ENCODE assay signal across 7 cellular contexts in the genomic region with DNA sequence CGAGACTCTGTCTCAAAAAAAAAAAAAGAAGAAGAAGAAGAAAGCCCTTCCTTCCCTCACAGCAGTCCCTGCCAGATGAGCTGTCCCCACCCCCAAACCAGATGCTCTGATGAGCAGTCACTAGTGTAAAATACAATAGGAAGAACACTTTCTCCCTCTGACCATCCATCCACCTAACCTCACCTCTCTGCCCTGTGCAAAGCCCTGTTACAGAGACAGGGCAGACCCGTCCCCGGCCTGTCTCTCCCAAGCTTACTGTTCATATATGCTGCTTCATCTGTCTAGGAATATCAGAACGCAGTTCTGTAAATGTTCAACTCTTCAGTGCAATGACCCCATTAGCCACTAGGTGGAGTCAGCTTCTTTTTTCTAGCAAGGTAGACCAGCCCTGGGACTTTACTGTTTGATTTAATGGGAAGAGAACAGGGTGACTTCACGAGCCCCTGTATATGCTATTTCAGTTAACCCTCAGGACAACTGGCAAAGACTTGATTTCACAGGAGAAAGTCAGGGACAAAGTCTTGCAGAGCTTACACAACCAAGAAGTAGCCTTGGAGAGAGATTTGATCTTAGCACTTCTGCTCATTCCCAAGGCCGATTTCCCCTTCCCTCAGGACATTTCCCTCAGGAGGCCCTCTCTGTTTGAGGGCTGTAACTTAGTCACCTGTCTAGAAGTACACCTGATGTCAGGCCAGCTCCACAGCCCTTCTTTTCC. TPM values are rescaled to one million over a fixed set of nuclear protein-coding genes. Genes with fewer than 3 reads are reported as not detected.
DNase-seq lines count a peak whose midpoint lies in the region; ATAC-seq, FAIRE-seq and TF ChIP-seq lines count a peak whose summit lies in the region.

No MANE protein-coding gene starts in this region.

- no peaks in the 10 kb centered on the region for H3K79me2 ChIP-seq in HepG2 (ENCODE audit: insufficient read depth, low read length)

- H4K20me1 ChIP-seq in HepG2 (ENCODE audit: insufficient read depth, low read length): no peaks in the 10 kb centered on the region

- no peak overlapping the region for H3K9ac ChIP-seq in HepG2 (ENCODE audit: insufficient read depth, low read depth, low read length)

- no peak overlapping the region for H3K27ac ChIP-seq in HepG2 (ENCODE audit: extremely low read length, insufficient read depth, low read length)

- TF ChIP-seq CTCF in GM12874 (IDR thresholded peaks at IDR 0.05; ENCODE audit: insufficient read depth, low read depth, low read length) (peak; percentile 84), chondrocyte (IDR thresholded peaks at IDR 0.05) (peak; percentile 93), HepG2 (CRISPR knock-in tag; IDR thresholded peaks at IDR 0.05) (peak; percentile 87)

- peak overlapping the region; percentile 82 for H3K27ac Mint-ChIP-seq in chondrocyte (ENCODE audit: unreplicated experiment)

- H3K4me1 Mint-ChIP-seq in chondrocyte (ENCODE audit: low read depth): peaks cover 10% of the 10 kb centered on the region

- H3K36me3 Mint-ChIP-seq in chondrocyte (ENCODE audit: low read depth): peaks cover 2% of the 10 kb centered on the region

- H3K36me3 ChIP-seq in HepG2 (replicated peaks in 1 of 2; ENCODE audit: control insufficient read depth in 1 of 2, insufficient read depth in 2 of 2, low read length in 2 of 2): no peaks in the 10 kb centered on the region

- H3K27me3 ChIP-seq in HepG2 (ENCODE audit: control insufficient read depth in 1 of 2, insufficient read depth in 2 of 2, low read length in 2 of 2): no peaks in the 10 kb centered on the region

- no peaks in the 10 kb centered on the region for H3K27me3 Mint-ChIP-seq in chondrocyte (ENCODE audit: low read depth)

- TF ChIP-seq POLR2A in HepG2 (IDR thresholded peaks at IDR 0.05; ENCODE audit: insufficient read depth in 1 of 2, low read depth in 2 of 2, low read length in 2 of 2): no peak

- no peaks in the 10 kb centered on the region for H3K9me3 Mint-ChIP-seq in chondrocyte (ENCODE audit: low read depth)

- intact Hi-C loops in HepG2 (cut with micrococcal nuclease; ENCODE audit: unreplicated experiment): loop anchor here (1.0 kb wide), 1 partner anchor 40 kb away; no protein-coding TSS in a partner anchor

- POLR2A ChIA-PET in HepG2 (lab: Yijun Ruan, JAX): interaction anchor here (0.9 to 13.3 kb wide), 6 partner anchors 15 to 43 kb away, joined by 3 to 119 read pairs (median 4); a partner anchor contains a TSS

- no peak overlapping the region for H3K4me3 ChIP-seq in HepG2 (replicated peaks in 1 of 3; ENCODE audit: insufficient read depth in 1 of 3, low read depth in 2 of 3, low read length in 3 of 3)

- ATAC-seq in HG03108 (IDR thresholded peaks at IDR 0.05; ENCODE audit: unreplicated experiment): peak; percentile 60
- ATAC-seq in HepG2: peak; percentile 91

- DNase-seq in NCI-H446 treated with DMSO at 0.1 percent for 48 hours (lab: John Stamatoyannopoulos, UW) (peak; percentile 62), chondrocyte (ENCODE audit: low spot score) (no peak), HepG2 (ENCODE audit: low spot score) (peak; percentile 86)
- DNase-seq in activated CD4-positive, CD25-positive, alpha-beta regulatory T cell treated with anti-CD3 and anti-CD28 coated beads, Interleukin-2, amount 50 U/mL, for 72 hours: peak; percentile 55
- DNase-seq in stimulated activated CD4-positive, alpha-beta T cell treated with anti-CD3 and anti-CD28 coated beads, TNF-alpha, amount 100 ng/mL, for 24 hours (ENCODE audit: low read depth in 3 of 3): peak; percentile 25 to 68 (median 45)

- no peak for TF ChIP-seq EP300 in HepG2 (IDR thresholded peaks at IDR 0.05; ENCODE audit: low read depth in 2 of 2, low read length in 2 of 2)
- TF ChIP-seq EP300 in HepG2 (CRISPR knock-in tag; IDR thresholded peaks at IDR 0.05; ENCODE audit: borderline replicate concordance): no peak

- CTCF ChIA-PET in HepG2 (lab: Yijun Ruan, JAX; ENCODE audit: low intra/inter-chr PET ratio, low total read pairs): interaction anchor here (2.1 to 2.4 kb wide), 2 partner anchors 37 to 41 kb away, joined by 12 to 54 read pairs; no protein-coding TSS in a partner anchor

- FAIRE-seq in HepG2 (lab: Jason Lieb, UNC): peak; percentile 94

- TF ChIP-seq RAD21 in HepG2 (CRISPR knock-in tag; IDR thresholded peaks at IDR 0.05): peak; percentile 73

- H2AFZ ChIP-seq in HepG2 (ENCODE audit: low read length): no peak overlapping the region

- in situ Hi-C loops in HepG2 (cut with HindIII; ENCODE audit: extremely low pct_ligation_motif_present, low pct_unique_long_range_greater_than_20kb): loop anchor here (5.0 kb wide), 1 partner anchor 40 kb away; no protein-coding TSS in a partner anchor

- H3K4me2 ChIP-seq in HepG2 (ENCODE audit: low read depth, low read length): peak overlapping the region; percentile 37; the same call in 1 of the 2 replicates

- no peaks in the 10 kb centered on the region for H3K9me3 ChIP-seq in HepG2 (ENCODE audit: low read length)

- WGBS in HepG2 (ENCODE audit: low lambda C conversion rate): 25% methylated on average over 6 of the region's 6 CpGs

- no TSS peak for BruUV-seq in HepG2 (replicated peaks; lab: Mats Ljungman, UMichigan)

- H3K4me3 Mint-ChIP-seq in chondrocyte (ENCODE audit: unreplicated experiment): peak overlapping the region; percentile 42

- H3K4me1 ChIP-seq in HepG2 (ENCODE audit: insufficient read depth, low read length): peaks cover 16% of the 10 kb centered on the region

TF ChIP-seq in HepG2, 621 proteins besides CTCF, POLR2A, EP300 and RAD21 (continues in another document):
- TF ChIP-seq BCL6 (CRISPR knock-in tag; IDR thresholded peaks at IDR 0.05) (peak; percentile 61), ATRX (CRISPR knock-in tag; IDR thresholded peaks at IDR 0.05; ENCODE audit: borderline replicate concordance) (no peak), RXRB (CRISPR knock-in tag; IDR thresholded peaks at IDR 0.05; ENCODE audit: borderline replicate concordance) (peak; percentile 11; the same call in 1 of the 2 replicates), STAG1 (CRISPR knock-in tag; IDR thresholded peaks at IDR 0.05) (peak; percentile 87), REPIN1 (CRISPR knock-in tag; IDR thresholded peaks at IDR 0.05; ENCODE audit: borderline replicate concordance, low read depth) (peak; percentile 30; the same call in 1 of the 2 replicates), SNAPC2 (CRISPR knock-in tag; IDR thresholded peaks at IDR 0.05) (no peak), XRCC5 (optimal IDR thresholded peaks at IDR 0.05; ENCODE audit: low read length) (peak; percentile 57), YEATS2 (CRISPR knock-in tag; IDR thresholded peaks at IDR 0.05; ENCODE audit: borderline replicate concordance) (peak; percentile 33; the same call in 1 of the 2 replicates), MED1 (CRISPR knock-in tag; IDR thresholded peaks at IDR 0.05) (peak; percentile 43)

RNA-seq across cellular contexts. Expression of a gene that starts 14.9 kb away (rescaled TPM):
- total RNA-seq in chondrocyte (0.27 to 1.9 TPM (median 1.1 TPM) in 3 replicates), HepG2 (2016; rRNA removed; fragmentation: Illumina TruSeq; extraction: Trizol) (109 and 219 TPM in 2 replicates)
- 52.3 and 56.4 TPM in 2 replicates for total RNA-seq in HepG2 (2016; cell fraction: cytosol; rRNA removed; fragmentation: Illumina TruSeq; extraction: Trizol; ENCODE audit: low read depth)
- 90.0 and 222 TPM in 2 replicates for total RNA-seq in HepG2 (2016; cell fraction: insoluble cytoplasmic fraction; rRNA removed; fragmentation: Illumina TruSeq; extraction: Trizol)
- total RNA-seq in HepG2 (2016; cell fraction: membrane; rRNA removed; fragmentation: Illumina TruSeq; extraction: Trizol): 106 and 116 TPM in 2 replicates
- 196 and 244 TPM in 2 replicates for total RNA-seq in HepG2 (2016; cell fraction: nucleus; rRNA removed; fragmentation: Illumina TruSeq; extraction: Trizol)
- 129 and 188 TPM in 2 replicates for polyA plus RNA-seq in HepG2 (2011; rRNA removed)
- 134 and 208 TPM in 2 replicates for polyA plus RNA-seq in HepG2 (2011; cell fraction: cytosol; rRNA removed)
- 419 and 525 TPM in 2 replicates for polyA plus RNA-seq in HepG2 (2011; cell fraction: nucleus; rRNA removed)
- polyA plus RNA-seq in HepG2 (2012): 133 and 146 TPM in 2 replicates
- polyA plus RNA-seq in HepG2 (2016; cell fraction: cytosol; fragmentation: Illumina TruSeq; extraction: Trizol; ENCODE audit: low read depth): 42.6 and 44.6 TPM in 2 replicates
- 85.7 and 113 TPM in 2 replicates for polyA plus RNA-seq in HepG2 (2016; cell fraction: insoluble cytoplasmic fraction; fragmentation: Illumina TruSeq; extraction: Trizol; ENCODE audit: low read depth)
- 86.4 and 98.3 TPM in 2 replicates for polyA plus RNA-seq in HepG2 (2016; cell fraction: membrane; fragmentation: Illumina TruSeq; extraction: Trizol; ENCODE audit: low read depth)
- polyA plus RNA-seq in HepG2 (2016; cell fraction: nucleus; fragmentation: Illumina TruSeq; extraction: Trizol; ENCODE audit: insufficient read depth, low read depth): 453 and 457 TPM in 2 replicates
- 8.0 and 375 TPM in 2 replicates for polyA minus RNA-seq in HepG2 (2011; rRNA and poly(A)+ RNA removed; ENCODE audit: low replicate concordance)
- polyA minus RNA-seq in HepG2 (2011; cell fraction: cytosol; rRNA and poly(A)+ RNA removed): 121 and 152 TPM in 2 replicates
- polyA minus RNA-seq in HepG2 (2011; cell fraction: nucleus; rRNA and poly(A)+ RNA removed): 148 and 160 TPM in 2 replicates

RNA-seq across cellular contexts. Expression of a gene that starts 49.3 kb away (rescaled TPM):
- total RNA-seq in chondrocyte: 15.1 to 24.1 TPM (median 16.4 TPM) in 3 replicates
- 19.4 and 20.1 TPM in 2 replicates for total RNA-seq in HepG2 (2016; rRNA removed; fragmentation: Illumina TruSeq; extraction: Trizol)
- total RNA-seq in HepG2 (2016; cell fraction: cytosol; rRNA removed; fragmentation: Illumina TruSeq; extraction: Trizol; ENCODE audit: low read depth): 8.2 and 16.0 TPM in 2 replicates
- total RNA-seq in HepG2 (2016; cell fraction: insoluble cytoplasmic fraction; rRNA removed; fragmentation: Illumina TruSeq; extraction: Trizol): 19.4 and 20.5 TPM in 2 replicates
- total RNA-seq in HepG2 (2016; cell fraction: membrane; rRNA removed; fragmentation: Illumina TruSeq; extraction: Trizol): 13.5 and 15.4 TPM in 2 replicates
- total RNA-seq in HepG2 (2016; cell fraction: nucleus; rRNA removed; fragmentation: Illumina TruSeq; extraction: Trizol): 18.2 and 22.1 TPM in 2 replicates
- polyA plus RNA-seq in HepG2 (2011; rRNA removed): 8.3 and 8.6 TPM in 2 replicates
- 5.6 and 7.0 TPM in 2 replicates for polyA plus RNA-seq in HepG2 (2011; cell fraction: cytosol; rRNA removed)
- 16.4 and 16.8 TPM in 2 replicates for polyA plus RNA-seq in HepG2 (2011; cell fraction: nucleus; rRNA removed)
- polyA plus RNA-seq in HepG2 (2012): 7.4 and 8.5 TPM in 2 replicates
- 3.3 and 3.4 TPM in 2 replicates for polyA plus RNA-seq in HepG2 (2016; cell fraction: cytosol; fragmentation: Illumina TruSeq; extraction: Trizol; ENCODE audit: low read depth)
- 20.8 and 23.3 TPM in 2 replicates for polyA plus RNA-seq in HepG2 (2016; cell fraction: insoluble cytoplasmic fraction; fragmentation: Illumina TruSeq; extraction: Trizol; ENCODE audit: low read depth)
- polyA plus RNA-seq in HepG2 (2016; cell fraction: membrane; fragmentation: Illumina TruSeq; extraction: Trizol; ENCODE audit: low read depth): 8.4 and 8.7 TPM in 2 replicates
- polyA plus RNA-seq in HepG2 (2016; cell fraction: nucleus; fragmentation: Illumina TruSeq; extraction: Trizol; ENCODE audit: insufficient read depth, low read depth): 21.0 and 22.3 TPM in 2 replicates
- 14.6 and 34.4 TPM in 2 replicates for polyA minus RNA-seq in HepG2 (2011; rRNA and poly(A)+ RNA removed; ENCODE audit: low replicate concordance)
- 5.1 and 5.7 TPM in 2 replicates for polyA minus RNA-seq in HepG2 (2011; cell fraction: cytosol; rRNA and poly(A)+ RNA removed)
- 20.9 and 25.0 TPM in 2 replicates for polyA minus RNA-seq in HepG2 (2011; cell fraction: nucleus; rRNA and poly(A)+ RNA removed)

Comparison
In these comparisons a context has a peak if more than half of its experiments do, and no peak if none do; other contexts are left out.
1. RNA of a gene that starts 14.9 kb away (total RNA-seq): 52.3 to 244 TPM in HepG2; 0.27 to 1.9 TPM in chondrocyte; every median in the first group is over 10 times any median in the second.
2. Peak in every context shown above with its lines, with median percentiles within 50 percentile points of each other: CTCF ChIP-seq.